Comparison of ENCODE assay signal across 2 cellular contexts in genomic region chr22:41598891-41599635, GRCh38.
TF ChIP-seq lines count a peak whose summit lies in the region.

No MANE protein-coding gene starts in this region.

TF ChIP-seq in HEK293, 187 proteins besides CTCF, POLR2A, EP300 and RAD21:
- TF ChIP-seq ZNF10 (tag by site-specific recombination; IDR thresholded peaks at IDR 0.05) (no peak), ZBTB26 (tag by site-specific recombination; optimal IDR thresholded peaks at IDR 0.05) (no peak), PRDM1 (tag by site-specific recombination; IDR thresholded peaks at IDR 0.05) (0 out of 2 replicates have a peak, but pooled peaks have one; percentile 33)
- TF ChIP-seq, protein P1, sequence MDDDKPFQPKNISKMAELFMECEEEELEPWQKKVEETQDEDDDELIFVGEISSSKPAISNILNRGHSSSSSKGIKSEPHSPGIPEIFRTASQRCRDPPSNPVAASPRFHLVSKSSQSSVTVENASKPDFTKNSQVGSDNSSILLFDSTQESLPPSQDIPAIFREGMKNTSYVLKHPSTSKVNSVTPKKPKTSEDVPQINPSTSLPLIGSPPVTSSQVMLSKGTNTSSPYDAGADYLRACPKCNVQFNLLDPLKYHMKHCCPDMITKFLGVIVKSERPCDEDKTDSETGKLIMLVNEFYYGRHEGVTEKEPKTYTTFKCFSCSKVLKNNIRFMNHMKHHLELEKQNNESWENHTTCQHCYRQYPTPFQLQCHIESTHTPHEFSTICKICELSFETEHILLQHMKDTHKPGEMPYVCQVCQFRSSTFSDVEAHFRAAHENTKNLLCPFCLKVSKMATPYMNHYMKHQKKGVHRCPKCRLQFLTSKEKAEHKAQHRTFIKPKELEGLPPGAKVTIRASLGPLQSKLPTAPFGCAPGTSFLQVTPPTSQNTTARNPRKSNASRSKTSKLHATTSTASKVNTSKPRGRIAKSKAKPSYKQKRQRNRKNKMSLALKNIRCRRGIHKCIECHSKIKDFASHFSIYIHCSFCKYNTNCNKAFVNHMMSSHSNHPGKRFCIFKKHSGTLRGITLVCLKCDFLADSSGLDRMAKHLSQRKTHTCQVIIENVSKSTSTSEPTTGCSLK (tag by site-specific recombination; IDR thresholded peaks at IDR 0.05): no peak
TF ChIP-seq in HEK293: peak in this region for 1.

TF ChIP-seq in K562, 482 proteins besides CTCF, POLR2A, EP300 and RAD21:
- TF ChIP-seq PCBP2 (IDR thresholded peaks at IDR 0.05; ENCODE audit: low read depth, low read length, poor library complexity, severe bottlenecking): no peak
- 0 out of 2 replicates have a peak, but pooled peaks have one; percentile 16 for TF ChIP-seq GATA2 (CRISPR knock-in tag; IDR thresholded peaks at IDR 0.05)
